18 cellular contexts compared by ENCODE assay signal in genomic region chr4:99395595-99396364, GRCh38. TPM values are rescaled to one million over a fixed set of nuclear protein-coding genes. Genes with fewer than 3 reads are reported as not detected.
DNase-seq lines count a peak whose midpoint lies in the region; ATAC-seq, FAIRE-seq and TF ChIP-seq lines count a peak whose summit lies in the region.
"Had no signal": no experiment of that assay in that cellular context is flagged by ENCODE, and none has a peak within 500 bp of the region (broad histone marks: within the 10 kb centered on the region; RNA-seq: fewer than 3 reads in every experiment).

No MANE protein-coding gene starts in this region.

- 59% methylated on average over 3 of the region's 3 CpGs for WGBS in A549 (ENCODE audit: missing lambda C conversion rate)
- 80% methylated on average over 3 of the region's 3 CpGs for WGBS in suprapubic skin

- no peak overlapping the region for H3K4me2 ChIP-seq in A549

- DNase-seq in A549 (ENCODE audit: low read depth in 1 of 2, low spot score in 1 of 2) (no peak), choroid plexus epithelial cell (ENCODE audit: low read depth) (peak; percentile 48), mucosa of descending colon (no peak), D721Med (ENCODE audit: insufficient read length, low spot score) (no peak), germinal center (ENCODE audit: low spot score) (no peak), suprapubic skin (ENCODE audit: low spot score in 2 of 2) (no peak)
- DNase-seq in stimulated activated CD4-positive, alpha-beta T cell treated with anti-CD3 and anti-CD28 coated beads, Interleukin-2, amount 100 ng/mL, for 48 hours = no peak
- DNase-seq: GDM1; NCI-H2081 treated with DMSO at 0.1 percent for 48 hours; stimulated activated CD4-positive, alpha-beta T cell treated with anti-CD3 and anti-CD28 coated beads, Interleukin-4, amount 100 ng/mL, for 24 hours; substantia nigra had no signal

- CTCF ChIA-PET in A549 (lab: Yijun Ruan, JAX) = interaction anchor here (3.2 kb wide), 1 partner anchor 10 kb away, joined by 12 read pairs; no protein-coding TSS in a partner anchor

- no peaks in the 10 kb centered on the region for H3K27me3 ChIP-seq in suprapubic skin
- H3K27me3 ChIP-seq: cardiac muscle cell had no signal

- no peak for ATAC-seq in A549
- ATAC-seq in HG02678 (IDR thresholded peaks at IDR 0.05; ENCODE audit: unreplicated experiment) = peak; percentile 49
- ATAC-seq in mucosa of descending colon = peak; percentile 34
- ATAC-seq: esophagus mucosa, Panc1 had no signal

- H3K9me3 ChIP-seq in A549 = peaks cover 6% of the 10 kb centered on the region; the same call in 1 of the 3 replicates
- no peaks in the 10 kb centered on the region for H3K9me3 ChIP-seq in mucosa of descending colon
- no peaks in the 10 kb centered on the region for H3K9me3 ChIP-seq in suprapubic skin

- TF ChIP-seq EP300 in A549 (IDR thresholded peaks at IDR 0.05) = no peak
- TF ChIP-seq EP300 in suprapubic skin (IDR thresholded peaks at IDR 0.05) = no peak

- TF ChIP-seq POLR2A in A549 (IDR thresholded peaks at IDR 0.05; ENCODE audit: low read length) = no peak
- TF ChIP-seq POLR2A in suprapubic skin (IDR thresholded peaks at IDR 0.05) = no peak

- no peak for TF ChIP-seq CTCF in A549 (IDR thresholded peaks at IDR 0.05)
- no peak for TF ChIP-seq CTCF in choroid plexus epithelial cell (conservative IDR thresholded peaks at IDR 0.05; ENCODE audit: low read depth, low read length)
- TF ChIP-seq CTCF in mucosa of descending colon (IDR thresholded peaks at IDR 0.05) = no peak
- TF ChIP-seq CTCF in D721Med (IDR thresholded peaks at IDR 0.05; ENCODE audit: insufficient read depth, missing control alignments) = no peak
- no peak for TF ChIP-seq CTCF in suprapubic skin (IDR thresholded peaks at IDR 0.05)

- FAIRE-seq in A549 (lab: Jason Lieb, UNC) = no peak
- no peak for FAIRE-seq in D721Med (lab: Jason Lieb, UNC)

- H3K4me1 ChIP-seq in A549 (no peaks in the 10 kb centered on the region), mucosa of descending colon (ENCODE audit: low read depth) (no peaks in the 10 kb centered on the region), suprapubic skin (no peaks in the 10 kb centered on the region)

- TF ChIP-seq RAD21 in A549 (conservative IDR thresholded peaks at IDR 0.05 in 1 of 2, IDR thresholded peaks at IDR 0.05 in 1 of 2) = no peak

- POLR2A ChIA-PET in A549 (lab: Yijun Ruan, JAX) = no interaction called here

- no peak overlapping the region for H3K4me3 ChIP-seq in A549
- no peak overlapping the region for H3K4me3 ChIP-seq in choroid plexus epithelial cell (ENCODE audit: low read depth, low read length)
- H3K4me3 ChIP-seq in mucosa of descending colon = no peak overlapping the region
- H3K4me3 ChIP-seq in suprapubic skin = no peak overlapping the region
- H3K4me3 ChIP-seq: cardiac muscle cell had no signal

- no peaks in the 10 kb centered on the region for H3K36me3 ChIP-seq in mucosa of descending colon (ENCODE audit: low read depth)
- no peaks in the 10 kb centered on the region for H3K36me3 ChIP-seq in suprapubic skin
- H3K36me3 ChIP-seq: cardiac muscle cell had no signal

- intact Hi-C loops in mucosa of descending colon (cut with DNase I, micrococcal nuclease) = no loop called here

- H3K27ac ChIP-seq in A549 = no peak overlapping the region
- H3K27ac ChIP-seq in suprapubic skin = no peak overlapping the region
- H3K27ac ChIP-seq: cardiac muscle cell had no signal

TF ChIP-seq in A549, 52 proteins besides CTCF, POLR2A, EP300 and RAD21:
- TF ChIP-seq HOXA7 (CRISPR knock-in tag; IDR thresholded peaks at IDR 0.05) (no peak), MYC (IDR thresholded peaks at IDR 0.05; ENCODE audit: borderline replicate concordance, low read length) (no peak), HOXB13 (CRISPR knock-in tag; IDR thresholded peaks at IDR 0.05; ENCODE audit: low read depth) (no peak), CEBPB (IDR thresholded peaks at IDR 0.05) (no peak), MAFK (IDR thresholded peaks at IDR 0.05; ENCODE audit: partially characterized antibody) (peak; percentile 79), FOXS1 (CRISPR knock-in tag; IDR thresholded peaks at IDR 0.05) (no peak)
- TF ChIP-seq, protein P1, sequence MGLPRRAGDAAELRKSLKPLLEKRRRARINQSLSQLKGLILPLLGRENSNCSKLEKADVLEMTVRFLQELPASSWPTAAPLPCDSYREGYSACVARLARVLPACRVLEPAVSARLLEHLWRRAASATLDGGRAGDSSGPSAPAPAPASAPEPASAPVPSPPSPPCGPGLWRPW (IDR thresholded peaks at IDR 0.05) = no peak
TF ChIP-seq in A549: peak in this region for 1.

RNA-seq across cellular contexts. Expression of gene ADH7, which starts 39.4 kb away (rescaled TPM):
- polyA plus RNA-seq in A549 (2011; rRNA removed) (not detected in 2 replicates), A549 (2017; fragmentation: RNase III; extraction: RNeasy Plus Mini Kit Qiagen cat#74134 plus additional on column Dnase treatment) (not detected in 3 replicates)
- not detected in 2 replicates for polyA plus RNA-seq in A549 (2012; cell fraction: cytosol; rRNA removed)
- not detected in 2 replicates for polyA plus RNA-seq in A549 (2012; cell fraction: nucleus; rRNA removed)
- not detected in 2 replicates for polyA minus RNA-seq in A549 (2011; rRNA and poly(A)+ RNA removed)
- total RNA-seq in mucosa of descending colon (not detected), suprapubic skin (1 to 10 TPM in 2 of 4 donors, under 1 TPM in 2; 0.24 to 1.2 (median 0.76) TPM)
- total RNA-seq: cardiac muscle cell, omental fat pad had no signal
- polyA plus RNA-seq: BJ, cardiac muscle cell, liver had no signal

RNA-seq across cellular contexts. Expression of gene ADH1C, which starts 43.2 kb away (rescaled TPM):
- polyA plus RNA-seq in A549 (2011; rRNA removed) (not detected in 2 replicates), A549 (2017; fragmentation: RNase III; extraction: RNeasy Plus Mini Kit Qiagen cat#74134 plus additional on column Dnase treatment) (not detected in 3 replicates)
- not detected in 2 replicates for polyA plus RNA-seq in A549 (2012; cell fraction: cytosol; rRNA removed)
- not detected in 2 replicates for polyA plus RNA-seq in A549 (2012; cell fraction: nucleus; rRNA removed)
- not detected in 2 replicates for polyA minus RNA-seq in A549 (2011; rRNA and poly(A)+ RNA removed)
- total RNA-seq in mucosa of descending colon (100 to 1,000 TPM; 137 to 502 (median 271) TPM), suprapubic skin (1 to 10 TPM in 1 of 4 donors, under 1 TPM in 2, not detected in 1; 0.36 to 1.6 (median 0.64) TPM)
- total RNA-seq: cardiac muscle cell had no signal
- polyA plus RNA-seq: cardiac muscle cell had no signal

Comparison
In these comparisons a context has a peak if more than half of its experiments do, and no peak if none do; other contexts are left out.
1. ATAC-seq: peak in HG02678 (single experiment) and mucosa of descending colon (single experiment); none in A549 (0 of 2).
2. RNA of gene ADH1C, which starts 43.2 kb away (total RNA-seq): 137 to 502 TPM in mucosa of descending colon; 0.36 to 1.6 TPM in suprapubic skin; every median in the first group is over 10 times any median in the second.